Comparison of ENCODE assay signal across 9 cellular contexts in genomic region chr9:136903041-136903554, GRCh38. TPM values are rescaled to one million over a fixed set of nuclear protein-coding genes. Genes with fewer than 3 reads are reported as not detected.
DNase-seq lines count a peak whose midpoint lies in the region; ATAC-seq and TF ChIP-seq lines count a peak whose summit lies in the region.
"Had no signal": no experiment of that assay in that cellular context is flagged by ENCODE, and none has a peak within 500 bp of the region (broad histone marks: within the 10 kb centered on the region; RNA-seq: fewer than 3 reads in every experiment).

No MANE protein-coding gene starts in this region.

- no peak overlapping the region for H3K4me3 Mint-ChIP-seq in activated CD4-positive, alpha-beta T cell treated with anti-CD3 and anti-CD28 coated beads, Interleukin-2, amount 10 ng/mL, durations not matched to agents 7 days and 5 days
- H3K4me3 Mint-ChIP-seq in MCF 10A (ENCODE audit: unreplicated experiment) (no peak overlapping the region), memory B cell (no peak overlapping the region)
- H3K4me3 Mint-ChIP-seq: GM23338 had no signal

- no peak for DNase-seq in activated CD4-positive, alpha-beta T cell treated with anti-CD3 and anti-CD28 coated beads, Interleukin-2, amount 10 ng/mL, durations not matched to agents 7 days and 5 days
- DNase-seq in activated CD4-positive, alpha-beta T cell treated with anti-CD3 and anti-CD28 coated beads for 48 hours = no peak
- DNase-seq in MCF 10A (ENCODE audit: unreplicated experiment) (no peak), memory B cell (ENCODE audit: low spot score in 2 of 2) (no peak), tibial artery (peak; percentile 77 to 96), NCI-H1105 (lab: John Stamatoyannopoulos, UW) (no peak)

- no peaks in the 10 kb centered on the region for H3K9me3 Mint-ChIP-seq in activated CD4-positive, alpha-beta T cell treated with anti-CD3 and anti-CD28 coated beads, Interleukin-2, amount 10 ng/mL, durations not matched to agents 7 days and 5 days
- H3K9me3 Mint-ChIP-seq in MCF 10A (ENCODE audit: unreplicated experiment) (no peaks in the 10 kb centered on the region), memory B cell (no peaks in the 10 kb centered on the region)
- H3K9me3 Mint-ChIP-seq: GM23338 had no signal

- POLR2A ChIA-PET in activated CD4-positive, alpha-beta T cell treated with anti-CD3 and anti-CD28 coated beads, Interleukin-2, amount 10 ng/mL, durations not matched to agents 7 days and 5 days (lab: Charles Lee) = no interaction called here
- POLR2A ChIA-PET in MCF 10A (lab: Yijun Ruan, JAX) = interaction anchor here (1.0 to 3.2 kb wide), 4 partner anchors 16 to 125 kb away, joined by 3 to 28 read pairs (median 4); partner anchors contain the start of genes RABL6 and TRAF2

- peaks cover 0 to 47% (median 31%) of the 10 kb centered on the region in 4 donors for H3K4me1 ChIP-seq in tibial artery

- peak overlapping the region in 1 of 2 donors; percentile 11 for H3K4me3 ChIP-seq in tibial artery
- H3K4me3 ChIP-seq: GM23338 had no signal

- peaks cover 39% of the 10 kb centered on the region for H3K4me1 Mint-ChIP-seq in activated CD4-positive, alpha-beta T cell treated with anti-CD3 and anti-CD28 coated beads, Interleukin-2, amount 10 ng/mL, durations not matched to agents 7 days and 5 days
- H3K4me1 Mint-ChIP-seq in MCF 10A (ENCODE audit: insufficient read depth, unreplicated experiment) (peaks cover 19% of the 10 kb centered on the region), memory B cell (peaks cover 23% of the 10 kb centered on the region)
- H3K4me1 Mint-ChIP-seq: GM23338 had no signal

- peaks cover 4 to 39% (median 30%) of the 10 kb centered on the region in 3 donors for H3K36me3 ChIP-seq in tibial artery

- H3K27ac Mint-ChIP-seq in activated CD4-positive, alpha-beta T cell treated with anti-CD3 and anti-CD28 coated beads, Interleukin-2, amount 10 ng/mL, durations not matched to agents 7 days and 5 days = peak overlapping the region; percentile 95
- H3K27ac Mint-ChIP-seq in MCF 10A (ENCODE audit: low read depth, unreplicated experiment) = peak overlapping the region; percentile 87
- peak overlapping the region; percentile 96 for H3K27ac Mint-ChIP-seq in memory B cell
- H3K27ac Mint-ChIP-seq: GM23338 had no signal

- TF ChIP-seq CTCF in MCF 10A (IDR thresholded peaks at IDR 0.05; ENCODE audit: unreplicated experiment) = no peak
- no peak for TF ChIP-seq CTCF in tibial artery (IDR thresholded peaks at IDR 0.05)

- H3K27ac ChIP-seq in tibial artery = peak overlapping the region; percentile 74 to 81

- no peaks in the 10 kb centered on the region for H3K9me3 ChIP-seq in tibial artery

- peaks cover 62% of the 10 kb centered on the region for H3K36me3 Mint-ChIP-seq in activated CD4-positive, alpha-beta T cell treated with anti-CD3 and anti-CD28 coated beads, Interleukin-2, amount 10 ng/mL, durations not matched to agents 7 days and 5 days (ENCODE audit: low read depth)
- H3K36me3 Mint-ChIP-seq in MCF 10A (ENCODE audit: insufficient read depth, unreplicated experiment) = peaks cover 62% of the 10 kb centered on the region
- H3K36me3 Mint-ChIP-seq in memory B cell = peaks cover 18% of the 10 kb centered on the region

- no peaks in the 10 kb centered on the region for H3K27me3 Mint-ChIP-seq in activated CD4-positive, alpha-beta T cell treated with anti-CD3 and anti-CD28 coated beads, Interleukin-2, amount 10 ng/mL, durations not matched to agents 7 days and 5 days
- H3K27me3 Mint-ChIP-seq in MCF 10A (ENCODE audit: insufficient read depth, unreplicated experiment) = no peaks in the 10 kb centered on the region
- no peaks in the 10 kb centered on the region for H3K27me3 Mint-ChIP-seq in memory B cell

- no peak for ATAC-seq in memory B cell (ENCODE audit: low read depth)
- ATAC-seq in HG03159 (IDR thresholded peaks at IDR 0.05; ENCODE audit: unreplicated experiment) = no peak
- no peak for ATAC-seq in GM18861 (IDR thresholded peaks at IDR 0.05; ENCODE audit: unreplicated experiment)

- intact Hi-C loops in MCF 10A (cut with micrococcal nuclease) (no loop called here), tibial artery (cut with DNase I; ENCODE audit: low total_unique reads) (no loop called here)

- H3K27me3 ChIP-seq in tibial artery = no peaks in the 10 kb centered on the region

- no TSS peak for BruUV-seq in MCF 10A (replicated peaks; lab: Mats Ljungman, UMichigan)

- CTCF ChIA-PET in activated CD4-positive, alpha-beta T cell treated with anti-CD3 and anti-CD28 coated beads, Interleukin-2, amount 10 ng/mL, durations not matched to agents 7 days and 5 days (lab: Charles Lee) = interaction anchor here (1.0 to 2.3 kb wide), 5 partner anchors 16 to 363 kb away, joined by 3 to 12 read pairs (median 3); partner anchors contain the start of genes AJM1 and TRAF2
- CTCF ChIA-PET in MCF 10A (lab: Yijun Ruan, JAX) = interaction anchor here (1.9 kb wide), 1 partner anchor 15 kb away, joined by 6 read pairs; no protein-coding TSS in a partner anchor

RNA-seq across cellular contexts. Expression of gene TRAF2, which starts 16.8 kb away (rescaled TPM):
- 10 to 100 TPM; 39.4 to 49.4 TPM for total RNA-seq in activated CD4-positive, alpha-beta T cell treated with anti-CD3 and anti-CD28 coated beads, Interleukin-2, amount 10 ng/mL, durations not matched to agents 7 days and 5 days
- 10.7 and 14.1 TPM in 2 replicates for total RNA-seq in MCF 10A (2022)

RNA-seq across cellular contexts. Expression of gene EDF1, which starts 37.0 kb away (rescaled TPM):
- total RNA-seq in activated CD4-positive, alpha-beta T cell treated with anti-CD3 and anti-CD28 coated beads, Interleukin-2, amount 10 ng/mL, durations not matched to agents 7 days and 5 days = 100 to 1,000 TPM; 290 to 291 TPM
- 480 and 581 TPM in 2 replicates for total RNA-seq in MCF 10A (2022)

RNA-seq across cellular contexts. Expression of gene FBXW5, which starts 41.4 kb away (rescaled TPM):
- 100 to 1,000 TPM; 116 to 123 TPM for total RNA-seq in activated CD4-positive, alpha-beta T cell treated with anti-CD3 and anti-CD28 coated beads, Interleukin-2, amount 10 ng/mL, durations not matched to agents 7 days and 5 days
- total RNA-seq in MCF 10A (2022) = 88.8 and 100 TPM in 2 replicates

RNA-seq across cellular contexts. Expression of gene C8G, which starts 41.9 kb away (rescaled TPM):
- total RNA-seq in activated CD4-positive, alpha-beta T cell treated with anti-CD3 and anti-CD28 coated beads, Interleukin-2, amount 10 ng/mL, durations not matched to agents 7 days and 5 days = 1 to 10 TPM in 1 of 2 experiments, under 1 TPM in 1; 0.85 to 1.8 TPM
- total RNA-seq in MCF 10A (2022) = 1.0 and 1.1 TPM in 2 replicates
- total RNA-seq: GM23338 had no signal

RNA-seq across cellular contexts. Expression of gene LCN12, which starts 49.0 kb away (rescaled TPM):
- 1 to 10 TPM; 3.1 to 3.5 TPM for total RNA-seq in activated CD4-positive, alpha-beta T cell treated with anti-CD3 and anti-CD28 coated beads, Interleukin-2, amount 10 ng/mL, durations not matched to agents 7 days and 5 days
- 0.86 and 1.2 TPM in 2 replicates for total RNA-seq in MCF 10A (2022)

Comparison
In these comparisons a context has a peak if more than half of its experiments do, and no peak if none do; other contexts are left out.
1. DNase-seq: peak in tibial artery (2 of 2); none in activated CD4-positive, alpha-beta T cell treated with anti-CD3 and anti-CD28 coated beads, Interleukin-2, amount 10 ng/mL, durations not matched to agents 7 days and 5 days (single experiment), activated CD4-positive, alpha-beta T cell treated with anti-CD3 and anti-CD28 coated beads for 48 hours (single experiment), MCF 10A (single experiment), memory B cell (0 of 2) and NCI-H1105 (single experiment).
2. Peak in every context shown above with its lines, with median percentiles within 50 percentile points of each other: H3K27ac Mint-ChIP-seq.